Comparison of ENCODE assay signal across 18 cellular contexts in genomic region chr11:6559375-6559774, GRCh38. TPM values are rescaled to one million over a fixed set of nuclear protein-coding genes. Genes with fewer than 3 reads are reported as not detected.
DNase-seq lines count a peak whose midpoint lies in the region; ATAC-seq and TF ChIP-seq lines count a peak whose summit lies in the region.
"Had no signal": no experiment of that assay in that cellular context is flagged by ENCODE, and none has a peak within 500 bp of the region (broad histone marks: within the 10 kb centered on the region; RNA-seq: fewer than 3 reads in every experiment).

No MANE protein-coding gene starts in this region.

- intact Hi-C loops in Right ventricle myocardium inferior (cut with DNase I) (no loop called here), left cardiac atrium (cut with DNase I) (no loop called here), gastrocnemius medialis (cut with DNase I; ENCODE audit: low total_unique reads) (no loop called here)

- DNase-seq in Right ventricle myocardium inferior (ENCODE audit: missing footprints) = no peak
- no peak for DNase-seq in left cardiac atrium
- peak; percentile 40 for DNase-seq in LHCN-M2 (ENCODE audit: low read depth)
- peak; percentile 20 for DNase-seq in lung (ENCODE audit: low spot score)
- DNase-seq in gastrocnemius medialis = no peak
- no peak for DNase-seq in stimulated activated CD4-positive, alpha-beta T cell treated with anti-CD3 and anti-CD28 coated beads, Interleukin-4, amount 100 ng/mL, for 1 hour
- DNase-seq in left lobe of liver (ENCODE audit: low spot score) = no peak
- DNase-seq: Caco-2; CD4-positive, CD25-positive, alpha-beta regulatory T cell; CD8-positive, alpha-beta T cell; DMS153; DND-41; H7; HCEC 1CT had no signal

- H3K4me3 ChIP-seq in lung (no peak overlapping the region), gastrocnemius medialis (no peak overlapping the region)
- H3K4me3 ChIP-seq: BLaER1 had no signal

- TF ChIP-seq CTCF in lung (IDR thresholded peaks at IDR 0.05; ENCODE audit: control extremely low read depth, extremely low read depth) (no peak), gastrocnemius medialis (IDR thresholded peaks at IDR 0.05 in 4 of 5, conservative IDR thresholded peaks at IDR 0.05 in 1 of 5) (no peak)

- in situ Hi-C loops in gastrocnemius medialis (cut with MboI; ENCODE audit: low sequenced_read_pairs in 4 of 4) = no loop called here

- ATAC-seq in Right ventricle myocardium inferior = peak; percentile 20
- no peak for ATAC-seq in left cardiac atrium
- no peak for ATAC-seq in lung (ENCODE audit: insufficient read depth, low FRiP score)
- peak; percentile 72 to 76 for ATAC-seq in gastrocnemius medialis
- ATAC-seq in left lobe of liver = no peak
- ATAC-seq in HG03439 (IDR thresholded peaks at IDR 0.05; ENCODE audit: unreplicated experiment) = no peak
- ATAC-seq: CD8-positive, alpha-beta T cell had no signal

- H3K4me1 ChIP-seq in lung (ENCODE audit: control insufficient read depth in 2 of 2, insufficient read depth in 2 of 2, low read length in 2 of 2) = no peaks in the 10 kb centered on the region
- peaks cover 13 to 14% of the 10 kb centered on the region in 2 donors for H3K4me1 ChIP-seq in gastrocnemius medialis
- H3K4me1 ChIP-seq: BLaER1, Caco-2 had no signal

- H3K27ac ChIP-seq in lung (ENCODE audit: low read depth in 1 of 2, low read length in 1 of 2) (no peak overlapping the region), gastrocnemius medialis (peak overlapping the region in 3 of 4 donors; percentile 2 to 54 (median 20))
- H3K27ac ChIP-seq: 22Rv1, BLaER1, C4-2B had no signal

- H3K27me3 ChIP-seq in lung (ENCODE audit: control insufficient read depth, insufficient read depth) (no peaks in the 10 kb centered on the region), gastrocnemius medialis (no peaks in the 10 kb centered on the region)
- H3K27me3 ChIP-seq: BLaER1 had no signal

- H3K9me3 ChIP-seq in lung (ENCODE audit: control insufficient read depth in 2 of 2, insufficient read depth in 1 of 2, low read length in 1 of 2) (no peaks in the 10 kb centered on the region), gastrocnemius medialis (no peaks in the 10 kb centered on the region)
- H3K9me3 ChIP-seq: BLaER1, Caco-2 had no signal

- H3K36me3 ChIP-seq in lung (ENCODE audit: control insufficient read depth in 2 of 2, insufficient read depth in 2 of 2, low read length in 2 of 2) = peaks cover 0 to 10% of the 10 kb centered on the region in 2 donors
- H3K36me3 ChIP-seq in gastrocnemius medialis = no peaks in the 10 kb centered on the region

- WGBS in lung, 2 donors = 87 to 100% methylated on average over 1 of the region's 1 CpG

- TF ChIP-seq POLR2A in gastrocnemius medialis (IDR thresholded peaks at IDR 0.05) = no peak

RNA-seq across cellular contexts. Expression of gene RRP8, which starts 44.0 kb away (rescaled TPM):
- total RNA-seq in Right ventricle myocardium inferior (22.9 TPM), left cardiac atrium (10 to 100 TPM; 14.2 to 18.0 TPM), LHCN-M2 (2014; rRNA removed) (16.5 and 19.5 TPM in 2 replicates), lung (10 to 100 TPM; 15.0 to 19.1 TPM), gastrocnemius medialis (10 to 100 TPM; 10.9 to 25.7 (median 14.9) TPM), left lobe of liver (14.4 TPM)
- 13.1 TPM for polyA plus RNA-seq in LHCN-M2 (2012)
- 10 to 100 TPM; 16.2 to 17.4 TPM for polyA plus RNA-seq in lung

RNA-seq across cellular contexts. Expression of gene ILK, which starts 44.2 kb away (rescaled TPM):
- total RNA-seq in Right ventricle myocardium inferior = 233 TPM
- total RNA-seq in left cardiac atrium = 100 to 1,000 TPM; 166 to 183 TPM
- 210 and 214 TPM in 2 replicates for total RNA-seq in LHCN-M2 (2014; rRNA removed)
- 328 TPM for polyA plus RNA-seq in LHCN-M2 (2012)
- 100 to 1,000 TPM; 134 to 147 TPM for total RNA-seq in lung
- 100 to 1,000 TPM in 1 of 2 donors, 10 to 100 TPM in 1; 91.1 to 138 TPM for polyA plus RNA-seq in lung
- total RNA-seq in gastrocnemius medialis = 100 to 1,000 TPM in 1 of 4 donors, 10 to 100 TPM in 3; 48.3 to 113 (median 70.5) TPM
- 41.1 TPM for total RNA-seq in left lobe of liver

RNA-seq across cellular contexts. Expression of gene TAF10, which starts 52.6 kb away (rescaled TPM):
- total RNA-seq in Right ventricle myocardium inferior (90.9 TPM), left cardiac atrium (100 to 1,000 TPM; 102 to 105 TPM), LHCN-M2 (2014; rRNA removed) (99.9 and 120 TPM in 2 replicates), lung (100 to 1,000 TPM in 1 of 2 donors, 10 to 100 TPM in 1; 23.9 to 149 TPM), gastrocnemius medialis (10 to 100 TPM; 49.8 to 77.8 (median 65.7) TPM), left lobe of liver (52.5 TPM)
- polyA plus RNA-seq in LHCN-M2 (2012) = 450 TPM
- 100 to 1,000 TPM; 108 to 126 TPM for polyA plus RNA-seq in lung

RNA-seq across cellular contexts. Expression of gene TPP1, which starts 59.8 kb away (rescaled TPM):
- 81.5 TPM for total RNA-seq in Right ventricle myocardium inferior
- total RNA-seq in left cardiac atrium = 10 to 100 TPM; 69.5 to 87.7 TPM
- total RNA-seq in LHCN-M2 (2014; rRNA removed) = 22.1 and 36.1 TPM in 2 replicates
- polyA plus RNA-seq in LHCN-M2 (2012) = 62.3 TPM
- total RNA-seq in lung = 100 to 1,000 TPM; 124 to 150 TPM
- 100 to 1,000 TPM in 1 of 2 donors, 10 to 100 TPM in 1; 57.6 to 169 TPM for polyA plus RNA-seq in lung
- total RNA-seq in gastrocnemius medialis = 10 to 100 TPM; 13.9 to 43.4 (median 19.6) TPM
- total RNA-seq in left lobe of liver = 62.4 TPM

Comparison
In these comparisons a context has a peak if more than half of its experiments do, and no peak if none do; other contexts are left out.
1. ATAC-seq: peak in Right ventricle myocardium inferior (single experiment) and gastrocnemius medialis (2 of 2); none in left cardiac atrium (0 of 2), lung (single experiment), left lobe of liver (single experiment) and HG03439 (single experiment).
2. DNase-seq: peak in LHCN-M2 (single experiment) and lung (single experiment); none in Right ventricle myocardium inferior (single experiment), left cardiac atrium (single experiment), gastrocnemius medialis (0 of 2), stimulated activated CD4-positive, alpha-beta T cell treated with anti-CD3 and anti-CD28 coated beads, Interleukin-4, amount 100 ng/mL, for 1 hour (single experiment) and left lobe of liver (single experiment).
3. H3K27ac ChIP-seq: peak in gastrocnemius medialis (3 of 4); none in lung (0 of 2).